Comparison of ENCODE assay signal across 9 cellular contexts in genomic region chr16:72877374-72878028, GRCh38.
A peak's percentile ranks its signal among the peaks of the same experiment; 100 is the strongest.
DNase-seq lines count a peak whose midpoint lies in the region; ATAC-seq and TF ChIP-seq lines count a peak whose summit lies in the region.
"Had no signal": no experiment of that assay in that cellular context is flagged by ENCODE, and none has a peak within 500 bp of the region (broad histone marks: within the 10 kb centered on the region; RNA-seq: fewer than 3 reads in every experiment).

No MANE protein-coding gene starts in this region.

- peak overlapping the region; percentile 93 for H3K27ac Mint-ChIP-seq in mesothelial cell of epicardium
- H3K27ac Mint-ChIP-seq in activated T-cell treated with anti-CD3 and anti-CD28 coated beads, Interleukin-2, amount 50 U/mL, for 72 hours = no peak overlapping the region

- no peak for TF ChIP-seq CTCF in mesothelial cell of epicardium (IDR thresholded peaks at IDR 0.05; ENCODE audit: unreplicated experiment)

- DNase-seq in AG20443 (ENCODE audit: low spot score) (peak; percentile 80), LoVo (ENCODE audit: low spot score) (peak; percentile 85), dedifferentiated amniotic fluid mesenchymal stem cell (ENCODE audit: extremely low spot score) (peak; percentile 72), mesothelial cell of epicardium (ENCODE audit: low spot score in 2 of 2, unreplicated experiment in 2 of 2) (no peak), inferior parietal cortex (ENCODE audit: extremely low spot score) (no peak), NCI-H69 (lab: John Stamatoyannopoulos, UW) (no peak)
- DNase-seq in activated T-cell treated with anti-CD3 and anti-CD28 coated beads, Interleukin-2, amount 50 U/mL, for 72 hours = no peak
- DNase-seq: activated CD4-positive, CD25-positive, alpha-beta regulatory T cell had no signal

- no peaks in the 10 kb centered on the region for H3K27me3 Mint-ChIP-seq in mesothelial cell of epicardium (ENCODE audit: low read depth)
- no peaks in the 10 kb centered on the region for H3K27me3 Mint-ChIP-seq in activated T-cell treated with anti-CD3 and anti-CD28 coated beads, Interleukin-2, amount 50 U/mL, for 72 hours (ENCODE audit: low read depth)

- H3K36me3 Mint-ChIP-seq in mesothelial cell of epicardium = peaks cover 8% of the 10 kb centered on the region
- no peaks in the 10 kb centered on the region for H3K36me3 Mint-ChIP-seq in activated T-cell treated with anti-CD3 and anti-CD28 coated beads, Interleukin-2, amount 50 U/mL, for 72 hours (ENCODE audit: insufficient read depth in 2 of 2)

- ATAC-seq in activated T-cell treated with anti-CD3 and anti-CD28 coated beads, Interleukin-2, amount 50 U/mL, for 72 hours (replicated peaks in 1 of 2) = no peak
- no peak for ATAC-seq in HG02885 (IDR thresholded peaks at IDR 0.05; ENCODE audit: poor library complexity, unreplicated experiment)

- H3K4me1 Mint-ChIP-seq in mesothelial cell of epicardium = peaks cover 39% of the 10 kb centered on the region
- H3K4me1 Mint-ChIP-seq in activated T-cell treated with anti-CD3 and anti-CD28 coated beads, Interleukin-2, amount 50 U/mL, for 72 hours (ENCODE audit: low read depth) = peaks cover 22% of the 10 kb centered on the region

- H3K4me3 Mint-ChIP-seq in mesothelial cell of epicardium = no peak overlapping the region
- H3K4me3 Mint-ChIP-seq in activated T-cell treated with anti-CD3 and anti-CD28 coated beads, Interleukin-2, amount 50 U/mL, for 72 hours = no peak overlapping the region

- H3K9me3 Mint-ChIP-seq in mesothelial cell of epicardium = peaks cover 4% of the 10 kb centered on the region
- no peaks in the 10 kb centered on the region for H3K9me3 Mint-ChIP-seq in activated T-cell treated with anti-CD3 and anti-CD28 coated beads, Interleukin-2, amount 50 U/mL, for 72 hours

Comparison
In these comparisons a context has a peak if more than half of its experiments do, and no peak if none do; other contexts are left out.
1. DNase-seq: peak in AG20443 (single experiment), LoVo (single experiment) and dedifferentiated amniotic fluid mesenchymal stem cell (single experiment); none in mesothelial cell of epicardium (0 of 2), inferior parietal cortex (single experiment), activated T-cell treated with anti-CD3 and anti-CD28 coated beads, Interleukin-2, amount 50 U/mL, for 72 hours (0 of 2) and NCI-H69 (single experiment).